ENCODE assay signal across 1 cellular context in genomic region chr6:25224237-25224636, GRCh38.
TF ChIP-seq lines count a peak whose summit lies in the region.

No MANE protein-coding gene starts in this region.

TF ChIP-seq in HCT116, 20 proteins besides CTCF, POLR2A, EP300 and RAD21:
- TF ChIP-seq EGR1 (IDR thresholded peaks at IDR 0.05; ENCODE audit: low read depth) (no peak), ELF1 (IDR thresholded peaks at IDR 0.05; ENCODE audit: borderline replicate concordance, low read depth) (no peak), EZH2phosphoT487 (IDR thresholded peaks at IDR 0.05; ENCODE audit: borderline replicate concordance) (no peak), ZFX (IDR thresholded peaks at IDR 0.05) (no peak), TCF7L2 (IDR thresholded peaks at IDR 0.05; ENCODE audit: borderline replicate concordance, extremely low read depth, insufficient read depth, insufficient read length) (no peak), ATF3 (IDR thresholded peaks at IDR 0.05) (no peak), CBX3 (IDR thresholded peaks at IDR 0.05; ENCODE audit: low read depth) (no peak), SP1 (IDR thresholded peaks at IDR 0.05; ENCODE audit: low read depth) (no peak), MAX (IDR thresholded peaks at IDR 0.05) (no peak), ZBTB33 (IDR thresholded peaks at IDR 0.05; ENCODE audit: extremely low read depth, insufficient replicate concordance, low read length) (no peak), POLR2AphosphoS5 (IDR thresholded peaks at IDR 0.05; ENCODE audit: low read depth, low read length) (no peak), YY1 (IDR thresholded peaks at IDR 0.05; ENCODE audit: extremely low read depth, insufficient replicate concordance, low read depth, low read length) (no peak), SRF (IDR thresholded peaks at IDR 0.05; ENCODE audit: low read depth) (no peak), SIN3A (IDR thresholded peaks at IDR 0.05; ENCODE audit: low read depth) (no peak), EZH2 (IDR thresholded peaks at IDR 0.05) (no peak)
